Comparison of ENCODE assay signal across 16 cellular contexts in genomic region chr12:28709996-28710685, GRCh38.
DNase-seq lines count a peak whose midpoint lies in the region; TF ChIP-seq lines count a peak whose summit lies in the region.
"Had no signal": no experiment of that assay in that cellular context is flagged by ENCODE, and none has a peak within 500 bp of the region (broad histone marks: within the 10 kb centered on the region; RNA-seq: fewer than 3 reads in every experiment).

No MANE protein-coding gene starts in this region.

- H3K9ac ChIP-seq in GM23248 (no peak overlapping the region), adipocyte (ENCODE audit: low read length) (no peak overlapping the region)

- peak; percentile 48 for DNase-seq in GM23248
- DNase-seq in adipocyte (ENCODE audit: low read depth), result peak; percentile 22
- DNase-seq in fibroblast of mammary gland (ENCODE audit: low read depth), result peak; percentile 78
- no peak for DNase-seq in neural crest cell (ENCODE audit: low read depth, low spot score)
- no peak for DNase-seq in effector memory CD4-positive, alpha-beta T cell
- no peak for DNase-seq in RKO (ENCODE audit: low spot score)
- DNase-seq in ovary, result no peak
- no peak for DNase-seq in NCI-H446 treated with DMSO at 0.1 percent for 48 hours (lab: John Stamatoyannopoulos, UW)
- DNase-seq: Caco-2; CD4-positive, alpha-beta T cell; KBM-7; NCI-H1105 treated with DMSO at 0.1 percent for 48 hours; NCI-H1694; NCI-H510A treated with DMSO at 0.1 percent for 48 hours; NCI-H774 had no signal

- H3K9me3 Mint-ChIP-seq in neural crest cell, result no peaks in the 10 kb centered on the region
- H3K9me3 Mint-ChIP-seq: HFFc6 had no signal

- no peaks in the 10 kb centered on the region for H3K27me3 ChIP-seq in GM23248 (replicated peaks; ENCODE audit: insufficient read depth)
- no peaks in the 10 kb centered on the region for H3K27me3 ChIP-seq in adipocyte (replicated peaks; ENCODE audit: control insufficient read depth, insufficient read depth, low read length)
- no peaks in the 10 kb centered on the region for H3K27me3 ChIP-seq in effector memory CD4-positive, alpha-beta T cell (replicated peaks; ENCODE audit: control insufficient read depth, insufficient read depth, low read length, poor library complexity, severe bottlenecking)
- H3K27me3 ChIP-seq in ovary, result no peaks in the 10 kb centered on the region

- H2AFZ ChIP-seq in GM23248, result no peak overlapping the region

- H4K20me1 ChIP-seq in GM23248 (ENCODE audit: insufficient read depth), result no peaks in the 10 kb centered on the region

- peak overlapping the region; percentile 71 for H3K27ac Mint-ChIP-seq in neural crest cell (ENCODE audit: unreplicated experiment)
- H3K27ac Mint-ChIP-seq: CD4-positive, alpha-beta T cell; HFFc6 had no signal

- H3K9me2 ChIP-seq in GM23248 (ENCODE audit: insufficient read depth), result no peaks in the 10 kb centered on the region

- H3K27ac ChIP-seq in GM23248 (peak overlapping the region; percentile 68), ovary (no peak overlapping the region)
- H3K27ac ChIP-seq in effector memory CD4-positive, alpha-beta T cell (ENCODE audit: insufficient read depth, low read length, poor library complexity, severe bottlenecking), result no peak overlapping the region

- H3K4me3 Mint-ChIP-seq in neural crest cell, result no peak overlapping the region
- H3K4me3 Mint-ChIP-seq: CD4-positive, alpha-beta T cell; HFFc6 had no signal

- in situ Hi-C loops in GM23248 (cut with MboI), result no loop called here

- WGBS in GM23248 (ENCODE audit: low coverage in 1 of 2, low lambda C conversion rate in 2 of 2, missing lambda C conversion rate in 2 of 2), 2 experiments, result 55 to 58% methylated on average over 4 of the region's 4 CpGs
- 88 to 93% (median 91%) methylated on average over 4 of the region's 4 CpGs for WGBS in ovary, 3 donors

- no peaks in the 10 kb centered on the region for H3K27me3 Mint-ChIP-seq in neural crest cell (ENCODE audit: low read depth)
- H3K27me3 Mint-ChIP-seq: CD4-positive, alpha-beta T cell had no signal

- TF ChIP-seq CTCF in fibroblast of mammary gland (conservative IDR thresholded peaks at IDR 0.05; ENCODE audit: control insufficient read depth, insufficient read depth, low read depth, low read length) (no peak), neural crest cell (conservative IDR thresholded peaks at IDR 0.05) (no peak), ovary (IDR thresholded peaks at IDR 0.05) (no peak)

- H3K36me3 Mint-ChIP-seq in neural crest cell (ENCODE audit: low read depth), result no peaks in the 10 kb centered on the region

- no peaks in the 10 kb centered on the region for H3K79me2 ChIP-seq in GM23248 (ENCODE audit: insufficient read depth)

- no peak for TF ChIP-seq EP300 in ovary (IDR thresholded peaks at IDR 0.05)

- H3K4me3 ChIP-seq in GM23248 (0 out of 2 replicates have a peak overlapping the region, but pooled peaks have one; percentile 24), adipocyte (ENCODE audit: low read length) (no peak overlapping the region), fibroblast of mammary gland (ENCODE audit: control insufficient read depth, low read depth, low read length) (no peak overlapping the region), ovary (no peak overlapping the region)
- H3K4me3 ChIP-seq in effector memory CD4-positive, alpha-beta T cell (ENCODE audit: insufficient read depth, low read depth, low read length, poor library complexity, severe bottlenecking), result no peak overlapping the region

- H3K36me3 ChIP-seq in GM23248 (ENCODE audit: low read depth) (no peaks in the 10 kb centered on the region), adipocyte (ENCODE audit: control insufficient read depth, insufficient read depth, low read length, severe bottlenecking) (no peaks in the 10 kb centered on the region), ovary (no peaks in the 10 kb centered on the region)
- H3K36me3 ChIP-seq in effector memory CD4-positive, alpha-beta T cell (ENCODE audit: control insufficient read depth, insufficient read depth, low read length), result no peaks in the 10 kb centered on the region

- H3K4me1 ChIP-seq in GM23248 (ENCODE audit: insufficient read depth) (peaks cover 44% of the 10 kb centered on the region), adipocyte (ENCODE audit: control insufficient read depth, insufficient read depth, low read length) (peaks cover 19% of the 10 kb centered on the region), ovary (ENCODE audit: insufficient read depth) (no peaks in the 10 kb centered on the region)
- H3K4me1 ChIP-seq in effector memory CD4-positive, alpha-beta T cell (ENCODE audit: control insufficient read depth, insufficient read depth, low read length, poor library complexity, severe bottlenecking), result no peaks in the 10 kb centered on the region
- H3K4me1 ChIP-seq: Caco-2 had no signal

- peaks cover 38% of the 10 kb centered on the region for H3F3A ChIP-seq in GM23248 (ENCODE audit: insufficient read depth)

- intact Hi-C loops in ovary (cut with DNase I), result no loop called here

- TF ChIP-seq POLR2A in ovary (IDR thresholded peaks at IDR 0.05), result no peak

- no peaks in the 10 kb centered on the region for H3K4me1 Mint-ChIP-seq in neural crest cell

- peak overlapping the region; percentile 72 for H3K4me2 ChIP-seq in GM23248 (ENCODE audit: unreplicated experiment)

- H3K9me3 ChIP-seq in GM23248 (ENCODE audit: low read depth), result no peaks in the 10 kb centered on the region
- no peaks in the 10 kb centered on the region for H3K9me3 ChIP-seq in adipocyte (ENCODE audit: control insufficient read depth, low read length)
- no peaks in the 10 kb centered on the region for H3K9me3 ChIP-seq in effector memory CD4-positive, alpha-beta T cell (ENCODE audit: control insufficient read depth, low read length)
- H3K9me3 ChIP-seq in ovary, result no peaks in the 10 kb centered on the region
- H3K9me3 ChIP-seq: Caco-2 had no signal

Comparison
In these comparisons a context has a peak if more than half of its experiments do, and no peak if none do; other contexts are left out.
1. DNase-seq: peak in GM23248 (single experiment), adipocyte (single experiment) and fibroblast of mammary gland (single experiment); none in neural crest cell (single experiment), effector memory CD4-positive, alpha-beta T cell (0 of 3), RKO (single experiment), ovary (0 of 5) and NCI-H446 treated with DMSO at 0.1 percent for 48 hours (single experiment).